ENCODE assay signal across 18 cellular contexts in genomic region chr4:135672202-135672601, GRCh38.
"Had no signal": no experiment of that assay in that cellular context is flagged by ENCODE, and none has a peak within 500 bp of the region (broad histone marks: within the 10 kb centered on the region; RNA-seq: fewer than 3 reads in every experiment).

No MANE protein-coding gene starts in this region.

- H3K9me3 ChIP-seq: SK-N-SH had no signal

- FAIRE-seq: RCC 7860 had no signal

- H3K9ac ChIP-seq: SK-N-SH had no signal

- H3K4me2 ChIP-seq: SK-N-SH had no signal

- DNase-seq: KBM-7, MV-4-11, NCI-H1048, NCI-H1105, NCI-H1417, NCI-H1436 treated with DMSO at 0.1 percent for 48 hours, NCI-H1694, NCI-H187 treated with DMSO at 0.1 percent for 48 hours, NCI-H2029 treated with DMSO at 0.1 percent for 48 hours, NCI-H2171 treated with DMSO at 0.1 percent for 48 hours, NCI-H345, NCI-H446 treated with DMSO at 0.1 percent for 48 hours, NCI-H510A treated with DMSO at 0.1 percent for 48 hours, NCI-H526, RPMI8226, SHP77, SK-N-SH had no signal
